ENCODE assay signal across 13 cellular contexts in the genomic region with DNA sequence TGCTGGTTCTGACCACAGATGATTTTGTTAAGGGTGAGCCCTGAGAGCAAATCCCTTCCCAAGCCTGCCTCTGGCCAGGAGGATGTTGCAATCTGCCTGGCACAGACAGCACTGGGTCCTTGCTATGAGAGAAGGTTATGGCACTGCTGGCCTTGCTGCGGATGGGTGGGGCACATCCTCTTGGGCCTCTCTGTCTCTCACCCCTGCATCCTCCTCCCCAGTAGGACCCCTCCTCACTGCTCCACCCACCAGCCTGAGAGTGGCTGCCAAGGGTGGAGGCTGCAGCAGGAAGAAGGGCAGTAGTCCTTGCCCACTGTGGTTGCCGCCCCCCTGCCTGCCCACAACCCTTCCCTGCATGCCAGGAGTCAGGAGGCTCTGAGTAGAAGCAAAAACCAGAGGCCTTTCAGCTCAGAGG.
A peak's percentile ranks its signal among the peaks of the same experiment; 100 is the strongest.
DNase-seq lines count a peak whose midpoint lies in the region; ATAC-seq and TF ChIP-seq lines count a peak whose summit lies in the region.
"Had no signal": no experiment of that assay in that cellular context is flagged by ENCODE, and none has a peak within 500 bp of the region (broad histone marks: within the 10 kb centered on the region; RNA-seq: fewer than 3 reads in every experiment).

No MANE protein-coding gene starts in this region.

- H3K4me3 Mint-ChIP-seq in natural killer cell: no peak overlapping the region
- H3K4me3 Mint-ChIP-seq: stimulated activated naive B cell treated with anti-CD40 and anti-IgM and Interleukin-4, amounts not matched to agents 10 μg/mL and 1 μg/mL and 100 μg/mL, for 72 hours had no signal

- H3K27me3 Mint-ChIP-seq in natural killer cell (ENCODE audit: low read depth in 2 of 2): no peaks in the 10 kb centered on the region

- no peaks in the 10 kb centered on the region for H3K36me3 Mint-ChIP-seq in natural killer cell
- H3K36me3 Mint-ChIP-seq: naive thymus-derived CD4-positive, alpha-beta T cell; stimulated activated naive B cell treated with anti-CD40 and anti-IgM and Interleukin-4, amounts not matched to agents 10 μg/mL and 1 μg/mL and 100 μg/mL, for 72 hours had no signal

- intact Hi-C loops in natural killer cell (cut with micrococcal nuclease): no loop called here

- H3K9me3 Mint-ChIP-seq in natural killer cell: no peaks in the 10 kb centered on the region
- H3K9me3 Mint-ChIP-seq: stimulated activated naive B cell treated with anti-CD40 and anti-IgM and Interleukin-4, amounts not matched to agents 10 μg/mL and 1 μg/mL and 100 μg/mL, for 72 hours had no signal

- no peak overlapping the region for H3K4me3 ChIP-seq in epithelial cell of esophagus (ENCODE audit: low read length)
- H3K4me3 ChIP-seq: BLaER1 had no signal

- H3K4me1 Mint-ChIP-seq in natural killer cell: peaks cover 15 to 18% of the 10 kb centered on the region in 2 donors
- H3K4me1 Mint-ChIP-seq: stimulated activated naive B cell treated with anti-CD40 and anti-IgM and Interleukin-4, amounts not matched to agents 10 μg/mL and 1 μg/mL and 100 μg/mL, for 72 hours had no signal

- no peak overlapping the region for H3K27ac Mint-ChIP-seq in natural killer cell
- H3K27ac Mint-ChIP-seq: stimulated activated naive B cell treated with anti-CD40 and anti-IgM and Interleukin-4, amounts not matched to agents 10 μg/mL and 1 μg/mL and 100 μg/mL, for 72 hours had no signal

- DNase-seq in A172 (ENCODE audit: low spot score) (peak; percentile 32), MV-4-11 (lab: John Stamatoyannopoulos, UW) (peak; percentile 9), epithelial cell of esophagus (ENCODE audit: low read depth) (peak; percentile 15), myocyte (ENCODE audit: low read depth) (peak; percentile 50), NCI-H1048 (lab: John Stamatoyannopoulos, UW) (no peak), natural killer cell (no peak), putamen (ENCODE audit: low spot score) (no peak)
- DNase-seq: effector CD4-positive, alpha-beta T cell; naive thymus-derived CD4-positive, alpha-beta T cell; RPMI8226; stimulated activated naive B cell treated with anti-CD40 and anti-IgM and Interleukin-4, amounts not matched to agents 10 μg/mL and 1 μg/mL and 100 μg/mL, for 72 hours had no signal

- ATAC-seq in GM18498 (IDR thresholded peaks at IDR 0.05; ENCODE audit: unreplicated experiment) (no peak), natural killer cell (no peak)
- ATAC-seq: naive thymus-derived CD4-positive, alpha-beta T cell; stimulated activated naive B cell treated with anti-CD40 and anti-IgM and Interleukin-4, amounts not matched to agents 10 μg/mL and 1 μg/mL and 100 μg/mL, for 72 hours had no signal

- no peak for TF ChIP-seq CTCF in epithelial cell of esophagus (IDR thresholded peaks at IDR 0.05; ENCODE audit: insufficient read depth, low read depth, low read length, missing control alignments)
- TF ChIP-seq CTCF in natural killer cell (IDR thresholded peaks at IDR 0.05): no peak

Comparison
In these comparisons a context has a peak if more than half of its experiments do, and no peak if none do; other contexts are left out.
1. DNase-seq: peak in A172 (single experiment), MV-4-11 (single experiment), epithelial cell of esophagus (single experiment) and myocyte (single experiment); none in NCI-H1048 (single experiment), natural killer cell (single experiment) and putamen (single experiment).